17 cellular contexts compared by ENCODE assay signal in genomic region chr12:11978985-11979384, GRCh38.
A peak's percentile ranks its signal among the peaks of the same experiment; 100 is the strongest.
DNase-seq lines count a peak whose midpoint lies in the region; ATAC-seq, FAIRE-seq and TF ChIP-seq lines count a peak whose summit lies in the region.
"Had no signal": no experiment of that assay in that cellular context is flagged by ENCODE, and none has a peak within 500 bp of the region (broad histone marks: within the 10 kb centered on the region; RNA-seq: fewer than 3 reads in every experiment).

No MANE protein-coding gene starts in this region.

- peak; percentile 82 for FAIRE-seq in keratinocyte (lab: Jason Lieb, UNC)

- H3K9ac ChIP-seq in keratinocyte (ENCODE audit: control insufficient read depth, extremely low read depth, insufficient read depth, low read length), result no peak overlapping the region

- H3K79me2 ChIP-seq in keratinocyte (ENCODE audit: control insufficient read depth, insufficient read depth, low read length), result no peaks in the 10 kb centered on the region

- H3K27ac Mint-ChIP-seq in activated naive CD8-positive, alpha-beta T cell treated with anti-CD3 and anti-CD28 coated beads, Interleukin-2, amount 50 U/mL, for 24 hours, result no peak overlapping the region
- no peak overlapping the region for H3K27ac Mint-ChIP-seq in nephron progenitor cell
- H3K27ac Mint-ChIP-seq: WTC11 had no signal

- no peaks in the 10 kb centered on the region for H3K9me3 ChIP-seq in keratinocyte (ENCODE audit: control insufficient read depth, low read depth, low read length)
- H3K9me3 ChIP-seq: ascending aorta, neutrophil had no signal

- TF ChIP-seq CTCF in keratinocyte (optimal IDR thresholded peaks at IDR 0.05 in 1 of 3, IDR thresholded peaks at IDR 0.05 in 1 of 3, conservative IDR thresholded peaks at IDR 0.05 in 1 of 3; ENCODE audit: extremely low read depth in 1 of 3, insufficient read depth in 2 of 3, low read length in 3 of 3), result no peak
- no peak for TF ChIP-seq CTCF in nephron progenitor cell (IDR thresholded peaks at IDR 0.05)

- dilution Hi-C loops in keratinocyte (cut with MboI; ENCODE audit: extremely low pct_ligation_motif_present, low sequenced_read_pairs), result no loop called here

- H3K4me3 ChIP-seq in keratinocyte (ENCODE audit: control insufficient read depth in 2 of 3, extremely low read depth in 1 of 3, insufficient read depth in 2 of 3, low read depth in 1 of 3, low read length in 3 of 3), result no peak overlapping the region
- H3K4me3 ChIP-seq: ascending aorta, dorsolateral prefrontal cortex had no signal

- H3K27ac ChIP-seq in keratinocyte (ENCODE audit: control insufficient read depth, insufficient read depth, low read length), result no peak overlapping the region
- H3K27ac ChIP-seq: ascending aorta, dorsolateral prefrontal cortex, neutrophil had no signal

- no peak overlapping the region for H3K4me3 Mint-ChIP-seq in activated naive CD8-positive, alpha-beta T cell treated with anti-CD3 and anti-CD28 coated beads, Interleukin-2, amount 50 U/mL, for 24 hours
- H3K4me3 Mint-ChIP-seq in nephron progenitor cell, result no peak overlapping the region
- H3K4me3 Mint-ChIP-seq: WTC11 had no signal

- peaks cover 17% of the 10 kb centered on the region for H3K9me3 Mint-ChIP-seq in activated naive CD8-positive, alpha-beta T cell treated with anti-CD3 and anti-CD28 coated beads, Interleukin-2, amount 50 U/mL, for 24 hours
- H3K9me3 Mint-ChIP-seq in nephron progenitor cell, result no peaks in the 10 kb centered on the region
- H3K9me3 Mint-ChIP-seq: WTC11 had no signal

- DNase-seq in EH (ENCODE audit: low read depth), result peak; percentile 22
- peak; percentile 64 for DNase-seq in HT1080 (ENCODE audit: low read depth)
- no peak for DNase-seq in activated naive CD8-positive, alpha-beta T cell treated with anti-CD3 and anti-CD28 coated beads, Interleukin-2, amount 50 U/mL, for 24 hours
- DNase-seq in keratinocyte (ENCODE audit: low read depth, low spot score), result no peak
- no peak for DNase-seq in mucosa of gallbladder (ENCODE audit: low spot score)
- no peak for DNase-seq in NCI-H1436 (lab: John Stamatoyannopoulos, UW)
- DNase-seq in nephron progenitor cell, result no peak
- DNase-seq in NCI-H446 treated with DMSO at 0.1 percent for 48 hours (lab: John Stamatoyannopoulos, UW), result no peak
- DNase-seq: activated T-cell treated with anti-CD3 and anti-CD28 coated beads, Interleukin-2, amount 50 U/mL, for 1 hour; dorsolateral prefrontal cortex; foreskin melanocyte; mesendoderm; NCI-H2227 treated with DMSO at 0.1 percent for 48 hours; stimulated activated CD4-positive, alpha-beta T cell treated with anti-CD3 and anti-CD28 coated beads, Interleukin-4, amount 100 ng/mL, for 4 hours had no signal

- no peaks in the 10 kb centered on the region for H3K27me3 Mint-ChIP-seq in activated naive CD8-positive, alpha-beta T cell treated with anti-CD3 and anti-CD28 coated beads, Interleukin-2, amount 50 U/mL, for 24 hours
- H3K27me3 Mint-ChIP-seq in nephron progenitor cell (ENCODE audit: low read depth, poor library complexity), result peaks cover 22% of the 10 kb centered on the region

- peak; percentile 64 for ATAC-seq in activated naive CD8-positive, alpha-beta T cell treated with anti-CD3 and anti-CD28 coated beads, Interleukin-2, amount 50 U/mL, for 24 hours
- ATAC-seq: WTC11 had no signal

- peaks cover 13% of the 10 kb centered on the region for H3K4me1 ChIP-seq in keratinocyte (ENCODE audit: control insufficient read depth, extremely low read depth, insufficient read depth, low read length)
- H3K4me1 ChIP-seq: ascending aorta had no signal

- H3K4me1 Mint-ChIP-seq in activated naive CD8-positive, alpha-beta T cell treated with anti-CD3 and anti-CD28 coated beads, Interleukin-2, amount 50 U/mL, for 24 hours, result peaks cover 50% of the 10 kb centered on the region
- no peaks in the 10 kb centered on the region for H3K4me1 Mint-ChIP-seq in nephron progenitor cell
- H3K4me1 Mint-ChIP-seq: WTC11 had no signal

- H3K9me1 ChIP-seq in keratinocyte (ENCODE audit: control insufficient read depth, extremely low read depth, insufficient read depth, low read length), result no peaks in the 10 kb centered on the region

- H3K4me2 ChIP-seq in keratinocyte (ENCODE audit: control insufficient read depth, extremely low read depth, insufficient read depth, low read depth, low read length), result peak overlapping the region; percentile 12

- no peak overlapping the region for H2AFZ ChIP-seq in keratinocyte (ENCODE audit: control insufficient read depth, low read length)

- no peaks in the 10 kb centered on the region for H3K36me3 Mint-ChIP-seq in activated naive CD8-positive, alpha-beta T cell treated with anti-CD3 and anti-CD28 coated beads, Interleukin-2, amount 50 U/mL, for 24 hours (ENCODE audit: low read depth)
- H3K36me3 Mint-ChIP-seq in nephron progenitor cell (ENCODE audit: low read depth), result no peaks in the 10 kb centered on the region
- H3K36me3 Mint-ChIP-seq: WTC11 had no signal

- H3K36me3 ChIP-seq in keratinocyte (ENCODE audit: control insufficient read depth in 2 of 2, extremely low read depth in 1 of 2, insufficient read depth in 2 of 2, low read length in 2 of 2), result no peaks in the 10 kb centered on the region
- H3K36me3 ChIP-seq: ascending aorta, neutrophil had no signal

- no peaks in the 10 kb centered on the region for H4K20me1 ChIP-seq in keratinocyte (ENCODE audit: control insufficient read depth, extremely low read depth, insufficient read depth, low read length)

- H3K27me3 ChIP-seq in keratinocyte (ENCODE audit: control insufficient read depth, extremely low read depth, insufficient read depth, low read length), result no peaks in the 10 kb centered on the region
- H3K27me3 ChIP-seq: ascending aorta, dorsolateral prefrontal cortex had no signal

Comparison
In these comparisons a context has a peak if more than half of its experiments do, and no peak if none do; other contexts are left out.
1. DNase-seq: peak in EH (single experiment) and HT1080 (single experiment); none in activated naive CD8-positive, alpha-beta T cell treated with anti-CD3 and anti-CD28 coated beads, Interleukin-2, amount 50 U/mL, for 24 hours (single experiment), keratinocyte (single experiment), mucosa of gallbladder (single experiment), NCI-H1436 (single experiment), nephron progenitor cell (single experiment) and NCI-H446 treated with DMSO at 0.1 percent for 48 hours (single experiment).